In the genomic region with DNA sequence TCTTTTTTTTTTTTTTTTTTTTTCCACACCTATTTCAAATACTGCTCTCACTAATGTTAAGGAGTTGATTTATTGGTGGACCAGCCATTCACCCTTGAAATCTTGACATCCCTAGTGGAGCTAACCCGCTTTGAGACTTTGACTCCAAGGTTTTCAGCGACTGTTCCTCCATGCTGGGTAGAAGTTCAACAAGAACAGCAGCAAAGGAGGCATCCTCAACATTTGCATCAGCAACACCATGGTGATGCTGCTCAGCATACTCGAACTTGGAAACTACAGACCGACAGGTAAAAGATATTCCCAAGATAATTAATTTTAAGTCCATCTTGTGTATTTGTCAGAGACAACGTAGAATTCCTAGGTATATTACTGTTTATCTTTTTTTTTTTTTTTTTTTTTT, we compare ENCODE assay signal across 9 cellular contexts.
"Had no signal": no experiment of that assay in that cellular context is flagged by ENCODE, and none has a peak within 500 bp of the region (broad histone marks: within the 10 kb centered on the region; RNA-seq: fewer than 3 reads in every experiment).

No MANE protein-coding gene starts in this region.

- H3K9me3 ChIP-seq: HAP-1 had no signal

- ATAC-seq: GM23338, HCT116 had no signal

- DNase-seq: GM23248, GOT3, H7, H9, HCEC 1CT, HFFc6 had no signal

- H2AFZ ChIP-seq: GM23248, GM23338 had no signal

- H3K27ac ChIP-seq: GM23248 had no signal

- H3K4me2 ChIP-seq: GM23338 had no signal

- H3K4me3 ChIP-seq: GM23248, GM23338, HAP-1 had no signal

- H3K9ac ChIP-seq: GM23248 had no signal
